Comparison of ENCODE assay signal across 1 cellular context in genomic region chr5:67476531-67476930, GRCh38.
A peak's percentile ranks its signal among the peaks of the same experiment; 100 is the strongest.
TF ChIP-seq lines count a peak whose summit lies in the region.

No MANE protein-coding gene starts in this region.

TF ChIP-seq in HEK293, 187 proteins besides CTCF, POLR2A, EP300 and RAD21 (continued from another document):
- TF ChIP-seq ZBTB11 (tag by site-specific recombination; conservative IDR thresholded peaks at IDR 0.05; ENCODE audit: low read depth): no peak
- peak; percentile 87 for TF ChIP-seq ATF2 (tag by site-specific recombination; IDR thresholded peaks at IDR 0.05; ENCODE audit: low read depth)
- no peak for TF ChIP-seq ZNF585B (tag by site-specific recombination; IDR thresholded peaks at IDR 0.05)
- TF ChIP-seq RBAK (tag by site-specific recombination; IDR thresholded peaks at IDR 0.05): no peak
- no peak for TF ChIP-seq ZNF645 (tag by site-specific recombination; IDR thresholded peaks at IDR 0.05)
- no peak for TF ChIP-seq ZNF529 (tag by site-specific recombination; IDR thresholded peaks at IDR 0.05; ENCODE audit: insufficient replicate concordance)
- TF ChIP-seq ZNF785 (tag by site-specific recombination; IDR thresholded peaks at IDR 0.05): no peak
- TF ChIP-seq ZNF26 (tag by site-specific recombination; IDR thresholded peaks at IDR 0.05): no peak
- TF ChIP-seq ZFP37 (tag by site-specific recombination; IDR thresholded peaks at IDR 0.05): no peak
- TF ChIP-seq TCF7L2 (IDR thresholded peaks at IDR 0.05; ENCODE audit: borderline replicate concordance, low read depth, low read length): peak; percentile 61
- no peak for TF ChIP-seq ZNF624 (tag by site-specific recombination; IDR thresholded peaks at IDR 0.05)
- TF ChIP-seq ZNF366 (tag by site-specific recombination; conservative IDR thresholded peaks at IDR 0.05): 0 out of 2 replicates have a peak, but pooled peaks have one; percentile 31
- TF ChIP-seq ZNF660 (tag by site-specific recombination; IDR thresholded peaks at IDR 0.05): peak; percentile 32; the same call in 1 of the 2 replicates
- TF ChIP-seq ZNF571 (tag by site-specific recombination; IDR thresholded peaks at IDR 0.05): no peak
- TF ChIP-seq EGR2 (tag by site-specific recombination; IDR thresholded peaks at IDR 0.05; ENCODE audit: low read depth): peak; percentile 29; the same call in 1 of the 2 replicates
- TF ChIP-seq FEZF1 (tag by site-specific recombination; IDR thresholded peaks at IDR 0.05): peak; percentile 30; the same call in 1 of the 2 replicates
- no peak for TF ChIP-seq ZNF610 (tag by site-specific recombination; IDR thresholded peaks at IDR 0.05; ENCODE audit: borderline replicate concordance)
- TF ChIP-seq ZEB2 (tag by site-specific recombination; IDR thresholded peaks at IDR 0.05): 0 out of 2 replicates have a peak, but pooled peaks have one; percentile 45
- no peak for TF ChIP-seq PBX3 (CRISPR knock-in tag; IDR thresholded peaks at IDR 0.05)
- no peak for TF ChIP-seq ZXDB (tag by site-specific recombination; IDR thresholded peaks at IDR 0.05)
- TF ChIP-seq ZNF391 (tag by site-specific recombination; IDR thresholded peaks at IDR 0.05; ENCODE audit: borderline replicate concordance, low read depth): no peak
- no peak for TF ChIP-seq SP3 (tag by site-specific recombination; IDR thresholded peaks at IDR 0.05)
- TF ChIP-seq ZFHX2 (tag by site-specific recombination; conservative IDR thresholded peaks at IDR 0.05): peak; percentile 69
- no peak for TF ChIP-seq KLF7 (tag by site-specific recombination; IDR thresholded peaks at IDR 0.05; ENCODE audit: borderline replicate concordance)
- TF ChIP-seq ZNF157 (tag by site-specific recombination; IDR thresholded peaks at IDR 0.05): no peak
- TF ChIP-seq ZNF362 (tag by site-specific recombination; IDR thresholded peaks at IDR 0.05): peak; percentile 40; the same call in 1 of the 2 replicates
- peak; percentile 95 for TF ChIP-seq PRDM6 (tag by site-specific recombination; IDR thresholded peaks at IDR 0.05)
- no peak for TF ChIP-seq ZFP41 (tag by site-specific recombination; IDR thresholded peaks at IDR 0.05; ENCODE audit: borderline replicate concordance)
- TF ChIP-seq SALL2 (tag by site-specific recombination; IDR thresholded peaks at IDR 0.05; ENCODE audit: borderline replicate concordance): no peak
- TF ChIP-seq ZNF223 (tag by site-specific recombination; IDR thresholded peaks at IDR 0.05): no peak
- TF ChIP-seq ZBTB17 (tag by site-specific recombination; IDR thresholded peaks at IDR 0.05): peak; percentile 32; the same call in 1 of the 2 replicates
- peak; percentile 52; the same call in 1 of the 2 replicates for TF ChIP-seq ZNF629 (tag by site-specific recombination; IDR thresholded peaks at IDR 0.05)
